In genomic region chr10:132538031-132538789, GRCh38 we compare ENCODE assay signal across 8 cellular contexts. TPM values are rescaled to one million over a fixed set of nuclear protein-coding genes. Genes with fewer than 3 reads are reported as not detected.
A peak's percentile ranks its signal among the peaks of the same experiment; 100 is the strongest.
DNase-seq lines count a peak whose midpoint lies in the region; ATAC-seq, FAIRE-seq and TF ChIP-seq lines count a peak whose summit lies in the region.

No MANE protein-coding gene starts in this region.

- POLR2A ChIA-PET in CD8-positive, alpha-beta memory T cell (lab: Charles Lee): interaction anchor here (0.6 kb wide), 1 partner anchor 813 kb away, joined by 6 read pairs; no protein-coding TSS in a partner anchor

- H3K27me3 Mint-ChIP-seq in CD8-positive, alpha-beta memory T cell: peaks cover 0 to 1% of the 10 kb centered on the region in 2 donors
- H3K27me3 Mint-ChIP-seq in chondrocyte (ENCODE audit: low read depth): no peaks in the 10 kb centered on the region
- no peaks in the 10 kb centered on the region for H3K27me3 Mint-ChIP-seq in memory B cell

- peaks cover 37% of the 10 kb centered on the region for H3K4me1 ChIP-seq in CD8-positive, alpha-beta memory T cell (ENCODE audit: insufficient read depth, low read length)
- H3K4me1 ChIP-seq in urinary bladder (ENCODE audit: insufficient read depth): no peaks in the 10 kb centered on the region

- no peaks in the 10 kb centered on the region for H3K9me3 Mint-ChIP-seq in CD8-positive, alpha-beta memory T cell
- H3K9me3 Mint-ChIP-seq in chondrocyte (ENCODE audit: low read depth) (no peaks in the 10 kb centered on the region), memory B cell (no peaks in the 10 kb centered on the region)

- H3K27ac ChIP-seq in CD8-positive, alpha-beta memory T cell (ENCODE audit: low read depth, low read length): peak overlapping the region; percentile 33
- peak overlapping the region; percentile 68 for H3K27ac ChIP-seq in urinary bladder (ENCODE audit: low read depth)

- FAIRE-seq in H54 (lab: Jason Lieb, UNC): no peak

- no peak for ATAC-seq in memory B cell (ENCODE audit: low read depth)

- no peak for TF ChIP-seq CTCF in chondrocyte (IDR thresholded peaks at IDR 0.05)

- no peaks in the 10 kb centered on the region for H3K36me3 Mint-ChIP-seq in CD8-positive, alpha-beta memory T cell
- H3K36me3 Mint-ChIP-seq in chondrocyte (ENCODE audit: low read depth) (peaks cover 1% of the 10 kb centered on the region), memory B cell (peaks cover 5% of the 10 kb centered on the region)

- H3K27ac Mint-ChIP-seq in CD8-positive, alpha-beta memory T cell: peak overlapping the region; percentile 79 to 96 (median 89)
- H3K27ac Mint-ChIP-seq in chondrocyte (ENCODE audit: unreplicated experiment): peak overlapping the region; percentile 85
- H3K27ac Mint-ChIP-seq in memory B cell: peak overlapping the region; percentile 94

- no peaks in the 10 kb centered on the region for H3K36me3 ChIP-seq in CD8-positive, alpha-beta memory T cell (ENCODE audit: insufficient read depth, low read length)
- H3K36me3 ChIP-seq in urinary bladder (ENCODE audit: insufficient read depth): no peaks in the 10 kb centered on the region

- CTCF ChIA-PET in CD8-positive, alpha-beta memory T cell (lab: Charles Lee): interaction anchor here (1.8 kb wide), 1 partner anchor 13 kb away, joined by 6 read pairs; no protein-coding TSS in a partner anchor

- DNase-seq in CD8-positive, alpha-beta memory T cell: peak in 2 of 5 donors; percentile 22 to 50
- peak; percentile 63 for DNase-seq in chondrocyte (ENCODE audit: low spot score)
- DNase-seq in memory B cell (ENCODE audit: low spot score in 2 of 2): no peak
- no peak for DNase-seq in H54 (ENCODE audit: insufficient read length, low spot score)
- DNase-seq in glomerular visceral epithelial cell (ENCODE audit: extremely low spot score): no peak
- DNase-seq in H4 (ENCODE audit: low spot score): no peak

- H3K4me3 Mint-ChIP-seq in CD8-positive, alpha-beta memory T cell: peak overlapping the region; percentile 84 to 93 (median 88)
- H3K4me3 Mint-ChIP-seq in chondrocyte (ENCODE audit: unreplicated experiment) (peak overlapping the region; percentile 87), memory B cell (peak overlapping the region; percentile 93)

- peaks cover 33 to 67% (median 40%) of the 10 kb centered on the region in 3 donors for H3K4me1 Mint-ChIP-seq in CD8-positive, alpha-beta memory T cell
- H3K4me1 Mint-ChIP-seq in chondrocyte (ENCODE audit: low read depth) (peaks cover 74% of the 10 kb centered on the region), memory B cell (peaks cover 44% of the 10 kb centered on the region)

- no peak for TF ChIP-seq RAD21 in Ishikawa (IDR thresholded peaks at IDR 0.05; ENCODE audit: low read depth)

- WGBS in urinary bladder: 4% methylated on average over 42 of the region's 42 CpGs

- peak overlapping the region; percentile 74 for H3K4me3 ChIP-seq in CD8-positive, alpha-beta memory T cell (ENCODE audit: low read length)
- peak overlapping the region; percentile 89 for H3K4me3 ChIP-seq in urinary bladder (ENCODE audit: low read depth, low read length)

- no peaks in the 10 kb centered on the region for H3K27me3 ChIP-seq in CD8-positive, alpha-beta memory T cell (ENCODE audit: insufficient read depth, low read length, poor library complexity, severe bottlenecking)

- TF ChIP-seq POLR2A in H54 (IDR thresholded peaks at IDR 0.05; ENCODE audit: low read depth, low read length): no peak

- H3K9me3 ChIP-seq in CD8-positive, alpha-beta memory T cell (ENCODE audit: low read length): no peaks in the 10 kb centered on the region

- no peak for TF ChIP-seq EP300 in Ishikawa (IDR thresholded peaks at IDR 0.05; ENCODE audit: borderline replicate concordance)

TF ChIP-seq in Ishikawa, 13 proteins besides CTCF, POLR2A, EP300 and RAD21:
- no peak for TF ChIP-seq USF1 (IDR thresholded peaks at IDR 0.05)
- TF ChIP-seq ZBTB7A (IDR thresholded peaks at IDR 0.05; ENCODE audit: low read depth): peak; percentile 65; the same call in 1 of the 2 replicates
- TF ChIP-seq CREB1 (IDR thresholded peaks at IDR 0.05; ENCODE audit: low read depth): no peak
- 0 out of 2 replicates have a peak, but pooled peaks have one; percentile 29 for TF ChIP-seq TAF1 (IDR thresholded peaks at IDR 0.05; ENCODE audit: low read depth)
- TF ChIP-seq, protein P1, sequence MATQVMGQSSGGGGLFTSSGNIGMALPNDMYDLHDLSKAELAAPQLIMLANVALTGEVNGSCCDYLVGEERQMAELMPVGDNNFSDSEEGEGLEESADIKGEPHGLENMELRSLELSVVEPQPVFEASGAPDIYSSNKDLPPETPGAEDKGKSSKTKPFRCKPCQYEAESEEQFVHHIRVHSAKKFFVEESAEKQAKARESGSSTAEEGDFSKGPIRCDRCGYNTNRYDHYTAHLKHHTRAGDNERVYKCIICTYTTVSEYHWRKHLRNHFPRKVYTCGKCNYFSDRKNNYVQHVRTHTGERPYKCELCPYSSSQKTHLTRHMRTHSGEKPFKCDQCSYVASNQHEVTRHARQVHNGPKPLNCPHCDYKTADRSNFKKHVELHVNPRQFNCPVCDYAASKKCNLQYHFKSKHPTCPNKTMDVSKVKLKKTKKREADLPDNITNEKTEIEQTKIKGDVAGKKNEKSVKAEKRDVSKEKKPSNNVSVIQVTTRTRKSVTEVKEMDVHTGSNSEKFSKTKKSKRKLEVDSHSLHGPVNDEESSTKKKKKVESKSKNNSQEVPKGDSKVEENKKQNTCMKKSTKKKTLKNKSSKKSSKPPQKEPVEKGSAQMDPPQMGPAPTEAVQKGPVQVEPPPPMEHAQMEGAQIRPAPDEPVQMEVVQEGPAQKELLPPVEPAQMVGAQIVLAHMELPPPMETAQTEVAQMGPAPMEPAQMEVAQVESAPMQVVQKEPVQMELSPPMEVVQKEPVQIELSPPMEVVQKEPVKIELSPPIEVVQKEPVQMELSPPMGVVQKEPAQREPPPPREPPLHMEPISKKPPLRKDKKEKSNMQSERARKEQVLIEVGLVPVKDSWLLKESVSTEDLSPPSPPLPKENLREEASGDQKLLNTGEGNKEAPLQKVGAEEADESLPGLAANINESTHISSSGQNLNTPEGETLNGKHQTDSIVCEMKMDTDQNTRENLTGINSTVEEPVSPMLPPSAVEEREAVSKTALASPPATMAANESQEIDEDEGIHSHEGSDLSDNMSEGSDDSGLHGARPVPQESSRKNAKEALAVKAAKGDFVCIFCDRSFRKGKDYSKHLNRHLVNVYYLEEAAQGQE (IDR thresholded peaks at IDR 0.05; ENCODE audit: low read depth): no peak
- TF ChIP-seq, protein P2, sequence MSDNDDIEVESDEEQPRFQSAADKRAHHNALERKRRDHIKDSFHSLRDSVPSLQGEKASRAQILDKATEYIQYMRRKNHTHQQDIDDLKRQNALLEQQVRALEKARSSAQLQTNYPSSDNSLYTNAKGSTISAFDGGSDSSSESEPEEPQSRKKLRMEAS (IDR thresholded peaks at IDR 0.05): peak; percentile 28; the same call in 1 of the 2 replicates
- no peak for TF ChIP-seq TEAD4 (IDR thresholded peaks at IDR 0.05)
- TF ChIP-seq FOXM1 (IDR thresholded peaks at IDR 0.05; ENCODE audit: borderline replicate concordance, low read depth): no peak
- TF ChIP-seq CEBPB (IDR thresholded peaks at IDR 0.05): no peak
- no peak for TF ChIP-seq TCF12 (IDR thresholded peaks at IDR 0.05; ENCODE audit: low read depth)
- TF ChIP-seq YY1 (IDR thresholded peaks at IDR 0.05; ENCODE audit: low read depth): no peak
- no peak for TF ChIP-seq EGR1 (IDR thresholded peaks at IDR 0.05)
- TF ChIP-seq NFIC (IDR thresholded peaks at IDR 0.05): no peak
TF ChIP-seq in Ishikawa: peak in this region for 3.

RNA-seq across cellular contexts. Expression of gene INPP5A, which starts 0.6 kb away (rescaled TPM):
- 1 to 10 TPM; 4.8 to 6.1 TPM for total RNA-seq in CD8-positive, alpha-beta memory T cell
- 1.1 TPM for polyA plus RNA-seq in CD8-positive, alpha-beta memory T cell
- 29.5 to 40.6 TPM (median 40.1 TPM) in 3 replicates for total RNA-seq in chondrocyte
- total RNA-seq in urinary bladder: 61.0 TPM
- 66.2 TPM for polyA plus RNA-seq in urinary bladder
- 15.8 and 21.0 TPM in 2 replicates for total RNA-seq in H4 (2014; rRNA removed; shearing (Covaris generic))
